In the genomic region with DNA sequence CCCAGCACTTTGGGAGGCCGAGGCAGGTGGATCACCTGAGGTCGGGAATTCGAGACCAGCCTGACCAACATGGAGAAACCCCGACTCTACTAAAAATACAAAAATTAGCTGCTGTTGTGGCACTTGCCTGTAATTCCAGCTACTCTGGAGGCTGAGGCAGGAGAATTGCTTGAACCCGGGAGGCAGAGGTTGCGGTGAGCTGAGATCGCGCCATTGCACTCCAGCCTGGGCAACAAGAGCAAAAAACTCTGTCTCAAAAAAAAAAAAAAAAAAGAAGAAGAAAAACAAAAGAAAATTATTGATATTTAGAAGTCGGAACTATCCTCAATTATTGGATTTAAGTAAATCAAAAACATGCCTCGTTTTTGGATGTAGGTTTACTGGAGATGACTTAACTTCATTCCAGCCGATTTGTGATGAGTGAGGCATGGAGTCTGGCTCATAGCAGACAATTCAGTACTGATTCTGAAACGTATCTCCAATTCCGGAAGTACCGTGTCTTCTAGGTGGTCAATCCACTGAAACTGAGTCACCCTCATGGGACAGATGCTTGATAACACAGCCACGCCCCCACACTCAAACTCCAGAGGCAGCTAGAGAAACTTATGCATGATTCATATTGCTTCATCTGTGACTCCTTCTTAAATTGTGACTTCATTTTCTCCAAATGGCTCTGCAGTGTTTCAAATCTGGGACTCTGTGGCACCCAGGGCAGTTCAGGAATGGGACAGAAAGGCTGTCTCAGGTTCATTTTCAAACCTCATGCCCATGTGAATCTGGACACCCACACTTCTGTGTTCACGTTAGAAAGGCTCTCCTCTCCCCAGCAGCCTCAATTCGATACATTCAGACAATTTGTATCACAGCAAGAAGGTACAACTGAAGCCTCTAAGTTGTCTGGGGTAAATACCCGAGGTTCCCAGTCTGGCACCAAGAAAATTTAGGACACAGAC, we compare ENCODE assay signal across 1 cellular context.
TF ChIP-seq lines count a peak whose summit lies in the region.

No MANE protein-coding gene starts in this region.

TF ChIP-seq in K562, 482 proteins besides CTCF, POLR2A, EP300 and RAD21 (continued from another document and continues in another):
- no peak for TF ChIP-seq CHAMP1 (IDR thresholded peaks at IDR 0.05)
- no peak; a peak in 1 of 4 replicates for TF ChIP-seq MAZ (CRISPR knock-in tag; conservative IDR thresholded peaks at IDR 0.05 in 1 of 2, IDR thresholded peaks at IDR 0.05 in 1 of 2)
- no peak for TF ChIP-seq EWSR1 (IDR thresholded peaks at IDR 0.05; ENCODE audit: borderline replicate concordance, low read depth, partially characterized antibody)
- no peak for TF ChIP-seq CHD4 (IDR thresholded peaks at IDR 0.05; ENCODE audit: insufficient read depth, insufficient replicate concordance, low read depth, low read length, poor library complexity, severe bottlenecking)
- TF ChIP-seq, protein P1, sequence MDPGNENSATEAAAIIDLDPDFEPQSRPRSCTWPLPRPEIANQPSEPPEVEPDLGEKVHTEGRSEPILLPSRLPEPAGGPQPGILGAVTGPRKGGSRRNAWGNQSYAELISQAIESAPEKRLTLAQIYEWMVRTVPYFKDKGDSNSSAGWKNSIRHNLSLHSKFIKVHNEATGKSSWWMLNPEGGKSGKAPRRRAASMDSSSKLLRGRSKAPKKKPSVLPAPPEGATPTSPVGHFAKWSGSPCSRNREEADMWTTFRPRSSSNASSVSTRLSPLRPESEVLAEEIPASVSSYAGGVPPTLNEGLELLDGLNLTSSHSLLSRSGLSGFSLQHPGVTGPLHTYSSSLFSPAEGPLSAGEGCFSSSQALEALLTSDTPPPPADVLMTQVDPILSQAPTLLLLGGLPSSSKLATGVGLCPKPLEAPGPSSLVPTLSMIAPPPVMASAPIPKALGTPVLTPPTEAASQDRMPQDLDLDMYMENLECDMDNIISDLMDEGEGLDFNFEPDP (CRISPR knock-in tag; IDR thresholded peaks at IDR 0.05), result no peak
- TF ChIP-seq ZNF740 (CRISPR knock-in tag; IDR thresholded peaks at IDR 0.05), result no peak
- no peak for TF ChIP-seq ZNF740 (tag; IDR thresholded peaks at IDR 0.05)
- TF ChIP-seq NFIC (IDR thresholded peaks at IDR 0.05), result no peak
- peak; percentile 37; the same call in 1 of the 2 replicates for TF ChIP-seq RBFOX2 (IDR thresholded peaks at IDR 0.05; ENCODE audit: low read depth, low read length)
- TF ChIP-seq OTX1 (CRISPR knock-in tag; IDR thresholded peaks at IDR 0.05), result no peak
- no peak for TF ChIP-seq FIP1L1 (IDR thresholded peaks at IDR 0.05; ENCODE audit: low read depth, low read length, poor library complexity, severe bottlenecking)
- no peak for TF ChIP-seq ZNF699 (CRISPR knock-in tag; IDR thresholded peaks at IDR 0.05; ENCODE audit: insufficient replicate concordance)
- TF ChIP-seq TGIF2 (CRISPR knock-in tag; IDR thresholded peaks at IDR 0.05), result no peak
- TF ChIP-seq, protein P2, sequence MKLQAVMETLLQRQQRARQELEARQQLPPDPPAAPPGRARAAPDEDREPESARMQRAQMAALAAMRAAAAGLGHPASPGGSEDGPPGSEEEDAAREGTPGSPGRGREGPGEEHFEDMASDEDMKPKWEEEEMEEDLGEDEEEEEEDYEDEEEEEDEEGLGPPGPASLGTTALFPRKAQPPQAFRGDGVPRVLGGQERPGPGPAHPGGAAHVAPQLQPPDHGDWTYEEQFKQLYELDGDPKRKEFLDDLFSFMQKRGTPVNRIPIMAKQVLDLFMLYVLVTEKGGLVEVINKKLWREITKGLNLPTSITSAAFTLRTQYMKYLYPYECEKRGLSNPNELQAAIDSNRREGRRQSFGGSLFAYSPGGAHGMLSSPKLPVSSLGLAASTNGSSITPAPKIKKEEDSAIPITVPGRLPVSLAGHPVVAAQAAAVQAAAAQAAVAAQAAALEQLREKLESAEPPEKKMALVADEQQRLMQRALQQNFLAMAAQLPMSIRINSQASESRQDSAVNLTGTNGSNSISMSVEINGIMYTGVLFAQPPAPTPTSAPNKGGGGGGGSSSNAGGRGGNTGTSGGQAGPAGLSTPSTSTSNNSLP (IDR thresholded peaks at IDR 0.05; ENCODE audit: borderline replicate concordance, low read depth, low read length), result 0 out of 2 replicates have a peak, but pooled peaks have one; percentile 21
- no peak for TF ChIP-seq ZNF263 (CRISPR knock-in tag; IDR thresholded peaks at IDR 0.05; ENCODE audit: borderline replicate concordance)
- no peak for TF ChIP-seq SP1 (CRISPR knock-in tag; IDR thresholded peaks at IDR 0.05)
- TF ChIP-seq GTF2F1 (IDR thresholded peaks at IDR 0.05; ENCODE audit: low read depth, low read length), result no peak
- no peak for TF ChIP-seq ZNF445 (CRISPR knock-in tag; IDR thresholded peaks at IDR 0.05; ENCODE audit: low read depth)
- TF ChIP-seq CBFA2T3 (IDR thresholded peaks at IDR 0.05), result peak; percentile 42; the same call in 1 of the 2 replicates
- TF ChIP-seq CREBBP (IDR thresholded peaks at IDR 0.05; ENCODE audit: low read depth, low read length), result no peak
- TF ChIP-seq, protein P3, sequence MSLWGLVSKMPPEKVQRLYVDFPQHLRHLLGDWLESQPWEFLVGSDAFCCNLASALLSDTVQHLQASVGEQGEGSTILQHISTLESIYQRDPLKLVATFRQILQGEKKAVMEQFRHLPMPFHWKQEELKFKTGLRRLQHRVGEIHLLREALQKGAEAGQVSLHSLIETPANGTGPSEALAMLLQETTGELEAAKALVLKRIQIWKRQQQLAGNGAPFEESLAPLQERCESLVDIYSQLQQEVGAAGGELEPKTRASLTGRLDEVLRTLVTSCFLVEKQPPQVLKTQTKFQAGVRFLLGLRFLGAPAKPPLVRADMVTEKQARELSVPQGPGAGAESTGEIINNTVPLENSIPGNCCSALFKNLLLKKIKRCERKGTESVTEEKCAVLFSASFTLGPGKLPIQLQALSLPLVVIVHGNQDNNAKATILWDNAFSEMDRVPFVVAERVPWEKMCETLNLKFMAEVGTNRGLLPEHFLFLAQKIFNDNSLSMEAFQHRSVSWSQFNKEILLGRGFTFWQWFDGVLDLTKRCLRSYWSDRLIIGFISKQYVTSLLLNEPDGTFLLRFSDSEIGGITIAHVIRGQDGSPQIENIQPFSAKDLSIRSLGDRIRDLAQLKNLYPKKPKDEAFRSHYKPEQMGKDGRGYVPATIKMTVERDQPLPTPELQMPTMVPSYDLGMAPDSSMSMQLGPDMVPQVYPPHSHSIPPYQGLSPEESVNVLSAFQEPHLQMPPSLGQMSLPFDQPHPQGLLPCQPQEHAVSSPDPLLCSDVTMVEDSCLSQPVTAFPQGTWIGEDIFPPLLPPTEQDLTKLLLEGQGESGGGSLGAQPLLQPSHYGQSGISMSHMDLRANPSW (CRISPR knock-in tag; IDR thresholded peaks at IDR 0.05), result no peak
- TF ChIP-seq, protein P4, sequence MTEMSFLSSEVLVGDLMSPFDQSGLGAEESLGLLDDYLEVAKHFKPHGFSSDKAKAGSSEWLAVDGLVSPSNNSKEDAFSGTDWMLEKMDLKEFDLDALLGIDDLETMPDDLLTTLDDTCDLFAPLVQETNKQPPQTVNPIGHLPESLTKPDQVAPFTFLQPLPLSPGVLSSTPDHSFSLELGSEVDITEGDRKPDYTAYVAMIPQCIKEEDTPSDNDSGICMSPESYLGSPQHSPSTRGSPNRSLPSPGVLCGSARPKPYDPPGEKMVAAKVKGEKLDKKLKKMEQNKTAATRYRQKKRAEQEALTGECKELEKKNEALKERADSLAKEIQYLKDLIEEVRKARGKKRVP (CRISPR knock-in tag; IDR thresholded peaks at IDR 0.05), result 0 out of 2 replicates have a peak, but pooled peaks have one; percentile 9
- peak in 1 of 2 experiments; percentile 59; a peak in 2 of 4 replicates for TF ChIP-seq MNT (conservative IDR thresholded peaks at IDR 0.05)
- TF ChIP-seq, protein P5, sequence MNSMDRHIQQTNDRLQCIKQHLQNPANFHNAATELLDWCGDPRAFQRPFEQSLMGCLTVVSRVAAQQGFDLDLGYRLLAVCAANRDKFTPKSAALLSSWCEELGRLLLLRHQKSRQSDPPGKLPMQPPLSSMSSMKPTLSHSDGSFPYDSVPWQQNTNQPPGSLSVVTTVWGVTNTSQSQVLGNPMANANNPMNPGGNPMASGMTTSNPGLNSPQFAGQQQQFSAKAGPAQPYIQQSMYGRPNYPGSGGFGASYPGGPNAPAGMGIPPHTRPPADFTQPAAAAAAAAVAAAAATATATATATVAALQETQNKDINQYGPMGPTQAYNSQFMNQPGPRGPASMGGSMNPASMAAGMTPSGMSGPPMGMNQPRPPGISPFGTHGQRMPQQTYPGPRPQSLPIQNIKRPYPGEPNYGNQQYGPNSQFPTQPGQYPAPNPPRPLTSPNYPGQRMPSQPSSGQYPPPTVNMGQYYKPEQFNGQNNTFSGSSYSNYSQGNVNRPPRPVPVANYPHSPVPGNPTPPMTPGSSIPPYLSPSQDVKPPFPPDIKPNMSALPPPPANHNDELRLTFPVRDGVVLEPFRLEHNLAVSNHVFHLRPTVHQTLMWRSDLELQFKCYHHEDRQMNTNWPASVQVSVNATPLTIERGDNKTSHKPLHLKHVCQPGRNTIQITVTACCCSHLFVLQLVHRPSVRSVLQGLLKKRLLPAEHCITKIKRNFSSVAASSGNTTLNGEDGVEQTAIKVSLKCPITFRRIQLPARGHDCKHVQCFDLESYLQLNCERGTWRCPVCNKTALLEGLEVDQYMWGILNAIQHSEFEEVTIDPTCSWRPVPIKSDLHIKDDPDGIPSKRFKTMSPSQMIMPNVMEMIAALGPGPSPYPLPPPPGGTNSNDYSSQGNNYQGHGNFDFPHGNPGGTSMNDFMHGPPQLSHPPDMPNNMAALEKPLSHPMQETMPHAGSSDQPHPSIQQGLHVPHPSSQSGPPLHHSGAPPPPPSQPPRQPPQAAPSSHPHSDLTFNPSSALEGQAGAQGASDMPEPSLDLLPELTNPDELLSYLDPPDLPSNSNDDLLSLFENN (IDR thresholded peaks at IDR 0.05; ENCODE audit: low read depth in 2 of 2, low read length in 2 of 2), result 0 out of 4 replicates have a peak, but pooled peaks of 1 of the 2 experiments have one; percentile 12
- TF ChIP-seq, protein P6, sequence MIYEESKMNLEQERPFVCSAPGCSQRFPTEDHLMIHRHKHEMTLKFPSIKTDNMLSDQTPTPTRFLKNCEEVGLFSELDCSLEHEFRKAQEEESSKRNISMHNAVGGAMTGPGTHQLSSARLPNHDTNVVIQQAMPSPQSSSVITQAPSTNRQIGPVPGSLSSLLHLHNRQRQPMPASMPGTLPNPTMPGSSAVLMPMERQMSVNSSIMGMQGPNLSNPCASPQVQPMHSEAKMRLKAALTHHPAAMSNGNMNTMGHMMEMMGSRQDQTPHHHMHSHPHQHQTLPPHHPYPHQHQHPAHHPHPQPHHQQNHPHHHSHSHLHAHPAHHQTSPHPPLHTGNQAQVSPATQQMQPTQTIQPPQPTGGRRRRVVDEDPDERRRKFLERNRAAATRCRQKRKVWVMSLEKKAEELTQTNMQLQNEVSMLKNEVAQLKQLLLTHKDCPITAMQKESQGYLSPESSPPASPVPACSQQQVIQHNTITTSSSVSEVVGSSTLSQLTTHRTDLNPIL (CRISPR knock-in tag; IDR thresholded peaks at IDR 0.05), result no peak
- no peak for TF ChIP-seq CBX2 (IDR thresholded peaks at IDR 0.05; ENCODE audit: insufficient read depth, low read length, poor library complexity, severe bottlenecking)
- TF ChIP-seq ZNF668 (CRISPR knock-in tag; IDR thresholded peaks at IDR 0.05), result no peak
- TF ChIP-seq ZC3H11A (IDR thresholded peaks at IDR 0.05; ENCODE audit: low read depth, low read length), result no peak
- TF ChIP-seq ZFX (CRISPR knock-in tag; IDR thresholded peaks at IDR 0.05), result no peak
- TF ChIP-seq RAD51 (IDR thresholded peaks at IDR 0.05; ENCODE audit: borderline replicate concordance, low read depth), result no peak
- TF ChIP-seq ZNF224 (CRISPR knock-in tag; IDR thresholded peaks at IDR 0.05), result no peak
- TF ChIP-seq CCNT2 (IDR thresholded peaks at IDR 0.05; ENCODE audit: borderline replicate concordance, extremely low read depth, insufficient read length, low read depth, low read length), result peak; percentile 74
- TF ChIP-seq HNRNPLL (IDR thresholded peaks at IDR 0.05; ENCODE audit: low read depth, low read length, poor library complexity, severe bottlenecking), result no peak
- TF ChIP-seq RUNX1 (IDR thresholded peaks at IDR 0.05; ENCODE audit: low read depth), result no peak
- no peak for TF ChIP-seq ZKSCAN3 (CRISPR knock-in tag; IDR thresholded peaks at IDR 0.05)
